14 cellular contexts compared by ENCODE assay signal in the genomic region with DNA sequence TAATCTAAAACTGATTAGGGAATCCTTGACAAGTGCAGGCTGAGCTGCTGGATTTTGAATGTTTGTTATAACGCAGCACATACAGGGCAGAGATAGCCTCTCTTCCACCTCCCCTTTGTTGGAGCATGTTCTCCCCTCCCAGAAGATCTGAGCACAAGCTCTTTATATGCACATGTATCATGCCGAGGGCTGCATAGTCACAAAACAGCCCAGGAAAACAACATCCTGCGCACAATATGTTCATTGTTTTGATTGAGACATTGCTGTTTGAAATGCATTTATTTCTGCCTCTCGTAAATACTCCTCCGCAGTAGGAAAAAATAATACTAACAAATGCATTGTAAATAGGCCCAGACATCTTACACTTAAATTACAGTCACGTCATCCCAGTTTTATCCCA.
"Had no signal": no experiment of that assay in that cellular context is flagged by ENCODE, and none has a peak within 500 bp of the region (broad histone marks: within the 10 kb centered on the region; RNA-seq: fewer than 3 reads in every experiment).

No MANE protein-coding gene starts in this region.

- H3K36me3 ChIP-seq: colonic mucosa, thoracic aorta had no signal

- H3K27ac ChIP-seq: colonic mucosa, thoracic aorta had no signal

- H3K9me3 ChIP-seq: colonic mucosa, thoracic aorta had no signal

- H3K27me3 ChIP-seq: colonic mucosa had no signal

- H3K4me3 ChIP-seq: colonic mucosa, thoracic aorta had no signal

- DNase-seq: activated CD4-positive, alpha-beta T cell treated with anti-CD3 and anti-CD28 coated beads, Interleukin-2, amount 50 U/mL, for 48 hours; activated CD8-positive, alpha-beta memory T cell treated with anti-CD3 and anti-CD28 coated beads, Interleukin-2, amount 10 ng/mL, durations not matched to agents 7 days and 5 days; activated gamma-delta T cell treated with Interleukin-2 at 50 U/mL for 16 hours; activated naive CD8-positive, alpha-beta T cell treated with anti-CD3 and anti-CD28 coated beads, Interleukin-2, amount 10 ng/mL, durations not matched to agents 7 days and 5 days; activated T-cell treated with anti-CD3 and anti-CD28 coated beads, Interleukin-2, amount 50 U/mL, for 48 hours; aorta; colonic mucosa; effector CD4-positive, alpha-beta T cell; left colon; mammary epithelial cell; stimulated activated CD4-positive, alpha-beta T cell treated with anti-CD3 and anti-CD28 coated beads, Interleukin-15, amount 100 ng/mL, for 24 hours; stimulated activated CD4-positive, alpha-beta T cell treated with anti-CD3 and anti-CD28 coated beads, Interleukin-4, amount 100 ng/mL, for 24 hours; SW 1271 had no signal

- H3K4me1 ChIP-seq: colonic mucosa had no signal
